Comparison of ENCODE assay signal across 14 cellular contexts in the genomic region with DNA sequence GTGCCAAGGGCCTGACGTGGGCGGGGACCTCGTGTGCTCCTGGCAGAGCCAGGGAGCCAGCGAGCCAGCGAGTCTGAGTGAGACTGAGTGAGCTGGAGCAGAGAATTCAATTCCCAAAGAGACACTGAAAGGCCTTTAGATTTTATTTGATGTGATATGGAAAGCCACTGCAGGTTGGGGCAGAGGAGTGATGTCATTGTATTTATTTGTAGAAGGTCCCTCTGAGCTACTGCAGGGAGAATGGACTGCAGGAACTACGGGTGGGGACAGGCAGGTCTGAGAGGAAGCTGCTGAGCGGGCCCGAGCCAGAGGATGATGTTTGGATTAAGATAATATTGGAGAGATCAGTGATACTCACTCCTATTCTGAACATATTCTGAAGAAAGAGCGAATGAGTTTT.
A peak's percentile ranks its signal among the peaks of the same experiment; 100 is the strongest.
DNase-seq lines count a peak whose midpoint lies in the region; ATAC-seq and TF ChIP-seq lines count a peak whose summit lies in the region.
"Had no signal": no experiment of that assay in that cellular context is flagged by ENCODE, and none has a peak within 500 bp of the region (broad histone marks: within the 10 kb centered on the region; RNA-seq: fewer than 3 reads in every experiment).

No MANE protein-coding gene starts in this region.

- H2BK12ac ChIP-seq in neuronal stem cell (ENCODE audit: low read length) = no peak overlapping the region

- no peak overlapping the region for H3K27ac ChIP-seq in IMR-90 (ENCODE audit: insufficient read depth, low read length)
- no peak overlapping the region for H3K27ac ChIP-seq in neuronal stem cell (replicated peaks; ENCODE audit: low read length)
- no peak overlapping the region for H3K27ac ChIP-seq in aorta (ENCODE audit: low read depth in 1 of 2, low read length in 2 of 2)
- H3K27ac ChIP-seq: BLaER1 treated with 17β-estradiol and CSF1 and Interleukin-3, amounts not matched to agents 10 nM and 100 nM had no signal

- no peaks in the 10 kb centered on the region for H3K27me3 ChIP-seq in IMR-90 (ENCODE audit: control insufficient read depth, insufficient read depth, low read length)
- H3K27me3 ChIP-seq in neuronal stem cell (ENCODE audit: control insufficient read depth in 3 of 3, insufficient read depth in 3 of 3, low read depth in 1 of 3, low read length in 3 of 3) = no peaks in the 10 kb centered on the region
- H3K27me3 ChIP-seq in aorta (ENCODE audit: control insufficient read depth in 1 of 2, insufficient read depth in 2 of 2, low read length in 1 of 2) = no peaks in the 10 kb centered on the region
- H3K27me3 ChIP-seq: BLaER1 treated with 17β-estradiol and CSF1 and Interleukin-3, amounts not matched to agents 10 nM and 100 nM had no signal

- peaks cover 13% of the 10 kb centered on the region for H3K9me1 ChIP-seq in IMR-90 (ENCODE audit: insufficient read depth, low read length)

- dilution Hi-C loops in IMR-90 (cut with HindIII; ENCODE audit: low sequenced_read_pairs, unreplicated experiment) = no loop called here

- H4K8ac ChIP-seq in IMR-90 (ENCODE audit: low read depth in 2 of 2, low read length in 2 of 2) = 0 out of 4 replicates have a peak overlapping the region, but pooled peaks of 1 of the 2 experiments have one; percentile 25
- H4K8ac ChIP-seq in neuronal stem cell (ENCODE audit: low read depth, low read length) = no peak overlapping the region

- no peak for TF ChIP-seq POLR2A in IMR-90 (IDR thresholded peaks at IDR 0.05; ENCODE audit: low read depth, low read length)

- H2BK15ac ChIP-seq in IMR-90 (ENCODE audit: low read depth, low read length) (no peak overlapping the region), neuronal stem cell (ENCODE audit: low read length) (no peak overlapping the region)

- TF ChIP-seq CTCF in IMR-90 (conservative IDR thresholded peaks at IDR 0.05; ENCODE audit: low read depth, low read length) = no peak

- no peak overlapping the region for H3K23ac ChIP-seq in IMR-90 (ENCODE audit: low read depth, low read length)
- H3K23ac ChIP-seq in neuronal stem cell (ENCODE audit: low read depth, low read length, poor library complexity) = no peak overlapping the region

- H4K91ac ChIP-seq in IMR-90 (ENCODE audit: insufficient read depth, low read depth, low read length) (no peak overlapping the region; the same call in 1 of the 2 replicates), neuronal stem cell (ENCODE audit: low read depth, low read length, poor library complexity) (no peak overlapping the region)

- BruUV-seq in IMR-90 (replicated peaks; lab: Mats Ljungman, UMichigan) = no TSS peak

- no peak for TF ChIP-seq RAD21 in IMR-90 (IDR thresholded peaks at IDR 0.05; ENCODE audit: low read length)

- no peaks in the 10 kb centered on the region for H3K9me3 ChIP-seq in IMR-90 (ENCODE audit: control insufficient read depth, insufficient read depth, low read length)
- no peaks in the 10 kb centered on the region for H3K9me3 ChIP-seq in neuronal stem cell (replicated peaks in 1 of 2; ENCODE audit: control insufficient read depth in 2 of 2, insufficient read depth in 1 of 2, low read depth in 1 of 2, low read length in 2 of 2)
- H3K9me3 ChIP-seq in aorta (ENCODE audit: control insufficient read depth, low read length) = no peaks in the 10 kb centered on the region
- H3K9me3 ChIP-seq: BLaER1 treated with 17β-estradiol and CSF1 and Interleukin-3, amounts not matched to agents 10 nM and 100 nM had no signal

- DNase-seq in DMS153 treated with DMSO at 0.1 percent for 48 hours (lab: John Stamatoyannopoulos, UW; ENCODE audit: unreplicated experiment) = peak; percentile 5
- no peak for DNase-seq in IMR-90
- DNase-seq in neuronal stem cell (ENCODE audit: low spot score) = no peak
- DNase-seq in aorta = peak in 1 of 2 donors; percentile 70
- no peak for DNase-seq in central memory CD4-positive, alpha-beta T cell
- no peak for DNase-seq in NCI-H526 treated with DMSO at 0.1 percent for 48 hours (lab: John Stamatoyannopoulos, UW)
- DNase-seq: ACHN; CD4-positive, CD25-positive, alpha-beta regulatory T cell; DMS79 had no signal

- H4K5ac ChIP-seq in IMR-90 (ENCODE audit: low read depth, low read length) = no peak overlapping the region

- H3K9ac ChIP-seq in IMR-90 (ENCODE audit: low read depth, low read length) (no peak overlapping the region), neuronal stem cell (ENCODE audit: low read depth, low read length, poor library complexity) (no peak overlapping the region)
- H3K9ac ChIP-seq: BLaER1 treated with 17β-estradiol and CSF1 and Interleukin-3, amounts not matched to agents 10 nM and 100 nM had no signal

- no peak overlapping the region for H3K4me3 ChIP-seq in IMR-90 (ENCODE audit: insufficient read depth, low read depth, low read length)
- no peak overlapping the region for H3K4me3 ChIP-seq in neuronal stem cell (ENCODE audit: low read length in 2 of 2)
- H3K4me3 ChIP-seq in aorta (ENCODE audit: low read length in 2 of 2) = no peak overlapping the region
- H3K4me3 ChIP-seq: BLaER1 treated with 17β-estradiol and CSF1 and Interleukin-3, amounts not matched to agents 10 nM and 100 nM; GM12878 had no signal

- no peak overlapping the region for H3K18ac ChIP-seq in IMR-90 (ENCODE audit: low read depth, low read length)
- no peak overlapping the region for H3K18ac ChIP-seq in neuronal stem cell (ENCODE audit: low read length)

- no peaks in the 10 kb centered on the region for H3K36me3 ChIP-seq in IMR-90 (ENCODE audit: control insufficient read depth, insufficient read depth, low read length)
- H3K36me3 ChIP-seq in neuronal stem cell (replicated peaks in 1 of 2; ENCODE audit: control insufficient read depth in 2 of 2, insufficient read depth in 2 of 2, low read length in 2 of 2) = no peaks in the 10 kb centered on the region
- H3K36me3 ChIP-seq in aorta (ENCODE audit: control insufficient read depth in 1 of 2, insufficient read depth in 2 of 2, low read length in 1 of 2) = no peaks in the 10 kb centered on the region
- H3K36me3 ChIP-seq: BLaER1 treated with 17β-estradiol and CSF1 and Interleukin-3, amounts not matched to agents 10 nM and 100 nM had no signal

- H3K14ac ChIP-seq in IMR-90 (replicated peaks; ENCODE audit: low read depth, low read length) = no peak overlapping the region
- H3K14ac ChIP-seq in neuronal stem cell (ENCODE audit: low read length) = no peak overlapping the region

- POLR2A ChIA-PET in IMR-90 (lab: Charles Lee; ENCODE audit: unreplicated experiment) = no interaction called here

- no peaks in the 10 kb centered on the region; the same call in 1 of the 2 replicates for H4K20me1 ChIP-seq in IMR-90 (ENCODE audit: insufficient read depth, low read length)
- H4K20me1 ChIP-seq: BLaER1 treated with 17β-estradiol and CSF1 and Interleukin-3, amounts not matched to agents 10 nM and 100 nM had no signal

- in situ Hi-C loops in IMR-90 (cut with MboI; ENCODE audit: low sequenced_read_pairs) = no loop called here

- H3K4me2 ChIP-seq in IMR-90 (ENCODE audit: low read depth, low read length) = no peak overlapping the region
- H3K4me2 ChIP-seq in neuronal stem cell (ENCODE audit: insufficient read depth, low read length, poor library complexity, severe bottlenecking) = no peak overlapping the region
- H3K4me2 ChIP-seq: BLaER1 treated with 17β-estradiol and CSF1 and Interleukin-3, amounts not matched to agents 10 nM and 100 nM had no signal

- CTCF ChIA-PET in IMR-90 (lab: Yijun Ruan, JAX) = no interaction called here

- peak overlapping the region; percentile 42; the same call in 1 of the 2 replicates for H2BK120ac ChIP-seq in IMR-90 (ENCODE audit: low read depth, low read length)
- H2BK120ac ChIP-seq in neuronal stem cell (ENCODE audit: low read depth, low read length) = no peak overlapping the region

- H2BK5ac ChIP-seq in IMR-90 (ENCODE audit: low read depth, low read length, poor library complexity, severe bottlenecking) (no peak overlapping the region), neuronal stem cell (ENCODE audit: low read length) (no peak overlapping the region)

- no peak overlapping the region for H2AK9ac ChIP-seq in IMR-90 (replicated peaks; ENCODE audit: low read depth, low read length, poor library complexity)

- no peak for ATAC-seq in IMR-90 (ENCODE audit: low read depth)
- peak; percentile 41 for ATAC-seq in aorta (ENCODE audit: low FRiP score)
- no peak for ATAC-seq in HG03175 (IDR thresholded peaks at IDR 0.05; ENCODE audit: unreplicated experiment)
- ATAC-seq: GM12878, HCT116, HepG2 had no signal

- no peak overlapping the region for H2AFZ ChIP-seq in IMR-90 (replicated peaks; ENCODE audit: low read length, poor library complexity)
- no peak overlapping the region for H2AFZ ChIP-seq in neuronal stem cell (ENCODE audit: low read length)

- no peak overlapping the region for H3K56ac ChIP-seq in IMR-90 (ENCODE audit: extremely low read depth, insufficient read depth, low read length)

- H3K4me1 ChIP-seq in IMR-90 (ENCODE audit: control insufficient read depth, insufficient read depth, low read length) (peaks cover 19% of the 10 kb centered on the region), neuronal stem cell (ENCODE audit: control insufficient read depth in 2 of 2, insufficient read depth in 1 of 2, low read depth in 1 of 2, low read length in 2 of 2) (peaks cover 0 to 5% of the 10 kb centered on the region in 2 donors), aorta (ENCODE audit: control insufficient read depth in 1 of 2, insufficient read depth in 2 of 2, low read length in 2 of 2) (no peaks in the 10 kb centered on the region)
- H3K4me1 ChIP-seq: BLaER1 treated with 17β-estradiol and CSF1 and Interleukin-3, amounts not matched to agents 10 nM and 100 nM had no signal

- H3K4ac ChIP-seq in IMR-90 (ENCODE audit: low read depth, low read length) (no peak overlapping the region; the same call in 1 of the 2 replicates), neuronal stem cell (ENCODE audit: low read length) (no peak overlapping the region)

- peak overlapping the region; percentile 56 for H2BK20ac ChIP-seq in IMR-90 (ENCODE audit: low read depth, low read length)

- H3K79me1 ChIP-seq in IMR-90 (ENCODE audit: low read depth in 1 of 2, low read length in 2 of 2) (peaks cover 0 to 3% of the 10 kb centered on the region in 2 experiments; a peak in 1 of 4 replicates), neuronal stem cell (ENCODE audit: low read depth, low read length) (no peaks in the 10 kb centered on the region)

- H2AK5ac ChIP-seq in IMR-90 (ENCODE audit: low read depth, low read length) (peak overlapping the region; percentile 21; the same call in 1 of the 2 replicates), neuronal stem cell (ENCODE audit: low read depth, low read length) (peak overlapping the region; percentile 56)

- 93% methylated on average over 4 of the region's 9 CpGs; no CpG with 5 or more reads in 1 of the 2 experiments for WGBS in IMR-90 (ENCODE audit: extremely low coverage in 2 of 2, insufficient read length in 1 of 2), 2 experiments
- no CpG with 5 or more reads among the region's 9 CpGs for WGBS in neuronal stem cell (ENCODE audit: extremely low coverage in 2 of 2, insufficient read length in 2 of 2, insufficient replicate concordance in 1 of 2), 2 donors
- 34 to 36% methylated on average over 9 of the region's 9 CpGs for WGBS in aorta, 2 donors

- intact Hi-C loops in IMR-90 (cut with micrococcal nuclease) = loop anchor here (5.0 kb wide), 1 partner anchor 78 kb away; no protein-coding TSS in a partner anchor
- intact Hi-C loops in aorta (cut with DNase I) = no loop called here
